ENCODE assay signal across 14 cellular contexts in the genomic region with DNA sequence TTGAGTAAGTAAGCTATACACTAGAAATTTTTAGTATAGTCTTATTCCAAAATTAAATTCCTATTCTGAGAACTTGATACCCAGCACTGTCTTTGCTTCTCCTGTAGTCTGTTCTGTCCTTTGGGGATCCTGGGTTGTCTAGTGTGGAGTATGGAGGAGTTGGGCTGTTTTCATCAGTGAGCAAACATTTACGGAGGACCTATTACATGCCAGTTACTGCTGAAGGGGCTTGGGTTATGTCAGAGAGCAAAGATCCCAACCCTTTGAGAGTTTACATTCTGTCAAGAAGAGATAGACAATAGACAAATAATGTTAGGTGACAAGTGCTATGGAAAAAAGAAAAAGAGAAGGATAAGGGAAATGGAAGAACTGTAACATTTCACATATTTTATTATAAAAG. TPM values are rescaled to one million over a fixed set of nuclear protein-coding genes. Genes with fewer than 3 reads are reported as not detected.
DNase-seq lines count a peak whose midpoint lies in the region; ATAC-seq, FAIRE-seq and TF ChIP-seq lines count a peak whose summit lies in the region.
"Had no signal": no experiment of that assay in that cellular context is flagged by ENCODE, and none has a peak within 500 bp of the region (broad histone marks: within the 10 kb centered on the region; RNA-seq: fewer than 3 reads in every experiment).

No MANE protein-coding gene starts in this region.

- peaks cover 97% of the 10 kb centered on the region for H3K4me1 Mint-ChIP-seq in stimulated activated naive CD8-positive, alpha-beta T cell treated with anti-CD3 and anti-CD28 coated beads, Interleukin-15, Interleukin-2, amounts not matched to agents 100 ng/mL and 50 ng/mL, for 24 hours (ENCODE audit: low read depth)
- peaks cover 89 to 92% (median 91%) of the 10 kb centered on the region in 3 donors for H3K4me1 Mint-ChIP-seq in T-cell
- peaks cover 16% of the 10 kb centered on the region for H3K4me1 Mint-ChIP-seq in endothelial cell (ENCODE audit: unreplicated experiment)
- peaks cover 36% of the 10 kb centered on the region for H3K4me1 Mint-ChIP-seq in type B pancreatic cell (ENCODE audit: unreplicated experiment)

- no peaks in the 10 kb centered on the region for H3K27me3 Mint-ChIP-seq in stimulated activated naive CD8-positive, alpha-beta T cell treated with anti-CD3 and anti-CD28 coated beads, Interleukin-15, Interleukin-2, amounts not matched to agents 100 ng/mL and 50 ng/mL, for 24 hours
- no peaks in the 10 kb centered on the region for H3K27me3 Mint-ChIP-seq in T-cell
- H3K27me3 Mint-ChIP-seq in endothelial cell (ENCODE audit: unreplicated experiment), result peaks cover 1% of the 10 kb centered on the region
- no peaks in the 10 kb centered on the region for H3K27me3 Mint-ChIP-seq in type B pancreatic cell

- TF ChIP-seq CTCF in endothelial cell (IDR thresholded peaks at IDR 0.05; ENCODE audit: unreplicated experiment), result no peak
- TF ChIP-seq CTCF in type B pancreatic cell (conservative IDR thresholded peaks at IDR 0.05), result no peak
- no peak for TF ChIP-seq CTCF in D721Med (IDR thresholded peaks at IDR 0.05; ENCODE audit: insufficient read depth, missing control alignments)

- no peak for FAIRE-seq in D721Med (lab: Jason Lieb, UNC)
- FAIRE-seq: bronchial epithelial cell had no signal

- ATAC-seq in stimulated activated naive CD8-positive, alpha-beta T cell treated with anti-CD3 and anti-CD28 coated beads, Interleukin-15, Interleukin-2, amounts not matched to agents 100 U/mL and 50 U/mL, for 24 hours, result no peak
- ATAC-seq in T-cell (replicated peaks in 1 of 4) (no peak), GM21825 (IDR thresholded peaks at IDR 0.05; ENCODE audit: unreplicated experiment) (no peak)

- CTCF ChIA-PET in T-cell (lab: Charles Lee), result interaction anchor here in 1 of 2 donors (0.8 kb wide), 1 partner anchor 42 kb away, joined by 3 read pairs; no protein-coding TSS in a partner anchor

- H3K27ac Mint-ChIP-seq in stimulated activated naive CD8-positive, alpha-beta T cell treated with anti-CD3 and anti-CD28 coated beads, Interleukin-15, Interleukin-2, amounts not matched to agents 100 ng/mL and 50 ng/mL, for 24 hours, result peak overlapping the region; percentile 72
- H3K27ac Mint-ChIP-seq in T-cell (peak overlapping the region; percentile 70 to 79), endothelial cell (ENCODE audit: unreplicated experiment) (peak overlapping the region; percentile 12), type B pancreatic cell (peak overlapping the region; percentile 12)

- peaks cover 17% of the 10 kb centered on the region for H3K36me3 Mint-ChIP-seq in stimulated activated naive CD8-positive, alpha-beta T cell treated with anti-CD3 and anti-CD28 coated beads, Interleukin-15, Interleukin-2, amounts not matched to agents 100 ng/mL and 50 ng/mL, for 24 hours (ENCODE audit: low read depth)
- H3K36me3 Mint-ChIP-seq in T-cell, result peaks cover 4% of the 10 kb centered on the region
- no peaks in the 10 kb centered on the region for H3K36me3 Mint-ChIP-seq in endothelial cell (ENCODE audit: low read depth, unreplicated experiment)
- no peaks in the 10 kb centered on the region for H3K36me3 Mint-ChIP-seq in type B pancreatic cell

- no peaks in the 10 kb centered on the region for H3K9me3 Mint-ChIP-seq in stimulated activated naive CD8-positive, alpha-beta T cell treated with anti-CD3 and anti-CD28 coated beads, Interleukin-15, Interleukin-2, amounts not matched to agents 100 ng/mL and 50 ng/mL, for 24 hours
- H3K9me3 Mint-ChIP-seq in T-cell (no peaks in the 10 kb centered on the region), endothelial cell (ENCODE audit: unreplicated experiment) (no peaks in the 10 kb centered on the region), type B pancreatic cell (no peaks in the 10 kb centered on the region)

- no peak overlapping the region for H3K4me3 Mint-ChIP-seq in stimulated activated naive CD8-positive, alpha-beta T cell treated with anti-CD3 and anti-CD28 coated beads, Interleukin-15, Interleukin-2, amounts not matched to agents 100 ng/mL and 50 ng/mL, for 24 hours
- H3K4me3 Mint-ChIP-seq in T-cell, result peak overlapping the region in 1 of 3 donors; percentile 1
- H3K4me3 Mint-ChIP-seq in endothelial cell (ENCODE audit: unreplicated experiment), result no peak overlapping the region
- H3K4me3 Mint-ChIP-seq in type B pancreatic cell, result peak overlapping the region; percentile 0

- POLR2A ChIA-PET in T-cell (lab: Charles Lee), result interaction anchor here in 1 of 2 donors (1.0 kb wide), 1 partner anchor 21 kb away, joined by 3 read pairs; no protein-coding TSS in a partner anchor

- no peak for DNase-seq in stimulated activated naive CD8-positive, alpha-beta T cell treated with anti-CD3 and anti-CD28 coated beads, Interleukin-15, Interleukin-2, amounts not matched to agents 100 U/mL and 50 U/mL, for 24 hours
- no peak for DNase-seq in T-cell
- no peak for DNase-seq in endothelial cell (ENCODE audit: low spot score)
- no peak for DNase-seq in type B pancreatic cell (ENCODE audit: extremely low spot score, unreplicated experiment)
- DNase-seq in D721Med (ENCODE audit: insufficient read length, low spot score), result no peak
- no peak for DNase-seq in HUDEP-2 (lab: John Stamatoyannopoulos, UW; ENCODE audit: unreplicated experiment in 76 of 76)
- DNase-seq: COR-L47, NCI-H1105 treated with DMSO at 0.1 percent for 48 hours, NCI-H748 treated with DMSO at 0.1 percent for 48 hours, SIG-M5, tibial artery had no signal

RNA-seq across cellular contexts. Expression of a gene that starts 9.0 kb away (rescaled TPM):
- total RNA-seq in T-cell, result 100 to 1,000 TPM in 2 of 5 donors, 10 to 100 TPM in 3; 82.5 to 144 (median 92.2) TPM
- 28.4 TPM for total RNA-seq in endothelial cell (ENCODE audit: unreplicated experiment)
- total RNA-seq in type B pancreatic cell (ENCODE audit: low replicate concordance), result 33.7 and 37.0 TPM in 2 replicates

Comparison
In these comparisons a context has a peak if more than half of its experiments do, and no peak if none do; other contexts are left out.
1. H3K27ac Mint-ChIP-seq: peak in every context shown above with its lines; median percentile 74 in T-cell; 72 in stimulated activated naive CD8-positive, alpha-beta T cell treated with anti-CD3 and anti-CD28 coated beads, Interleukin-15, Interleukin-2, amounts not matched to agents 100 ng/mL and 50 ng/mL, for 24 hours; 12 in endothelial cell; 12 in type B pancreatic cell.